21 cellular contexts compared by ENCODE assay signal in the genomic region with DNA sequence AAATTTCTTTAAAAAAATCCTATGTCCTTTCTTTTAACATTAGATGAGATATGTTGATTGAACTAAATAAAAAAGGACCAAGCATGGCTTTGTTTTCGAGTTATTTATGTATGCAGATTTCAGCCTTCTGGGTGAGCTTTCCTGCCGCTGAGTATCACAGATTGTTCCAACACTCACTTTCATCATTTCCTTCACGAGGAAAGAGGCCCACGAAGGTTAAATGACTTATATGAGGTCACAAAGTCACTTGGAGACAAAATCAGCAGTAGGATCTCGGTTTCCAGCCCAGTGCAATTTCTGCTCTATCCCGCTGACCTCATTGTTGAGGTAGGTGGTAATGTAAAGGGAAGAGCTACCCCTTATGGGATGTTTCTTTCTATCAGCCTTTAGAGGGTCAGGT.
A peak's percentile ranks its signal among the peaks of the same experiment; 100 is the strongest.
DNase-seq lines count a peak whose midpoint lies in the region; FAIRE-seq and TF ChIP-seq lines count a peak whose summit lies in the region.
"Had no signal": no experiment of that assay in that cellular context is flagged by ENCODE, and none has a peak within 500 bp of the region (broad histone marks: within the 10 kb centered on the region; RNA-seq: fewer than 3 reads in every experiment).

No MANE protein-coding gene starts in this region.

- H3K4me3 ChIP-seq in HEK293 (ENCODE audit: low read depth, low read length) (no peak overlapping the region), bronchial epithelial cell (ENCODE audit: low read depth, low read length) (no peak overlapping the region), endothelial cell of umbilical vein (replicated peaks in 1 of 3; ENCODE audit: insufficient read depth in 1 of 3, low read depth in 1 of 3, low read length in 3 of 3) (no peak overlapping the region)
- H3K4me3 ChIP-seq: A549; BLaER1 treated with 17β-estradiol and CSF1 and Interleukin-3, amounts not matched to agents 10 nM and 100 nM had no signal

- intact Hi-C loops in endothelial cell of umbilical vein (cut with micrococcal nuclease) = no loop called here

- CTCF ChIA-PET in HEK293 (lab: Yijun Ruan, JAX) = interaction anchor here (1.5 kb wide), 1 partner anchor 30 kb away, joined by 5 read pairs; no protein-coding TSS in a partner anchor
- CTCF ChIA-PET in endothelial cell of umbilical vein (lab: Charles Lee) = interaction anchor here (1.7 kb wide), 1 partner anchor 268 kb away, joined by 4 read pairs; no protein-coding TSS in a partner anchor

- H3K27ac ChIP-seq in HEK293 (ENCODE audit: extremely low read depth, low read depth, low read length) = no peak overlapping the region
- no peak overlapping the region for H3K27ac ChIP-seq in endothelial cell of umbilical vein (ENCODE audit: insufficient read depth, low read depth, low read length)
- H3K27ac ChIP-seq: 22Rv1; A549; BLaER1 treated with 17β-estradiol and CSF1 and Interleukin-3, amounts not matched to agents 10 nM and 100 nM; C4-2B had no signal

- DNase-seq in bronchial epithelial cell (ENCODE audit: low read depth) = no peak
- DNase-seq in endothelial cell of umbilical vein (ENCODE audit: low read depth, low spot score) = peak; percentile 26
- DNase-seq in stimulated activated CD8-positive, alpha-beta memory T cell treated with anti-CD3 and anti-CD28 coated beads, Interleukin-4, amount 100 ng/mL, for 48 hours = no peak
- no peak for DNase-seq in hypothalamus (lab: John Stamatoyannopoulos, UW)
- DNase-seq in epidermal melanocyte (ENCODE audit: insufficient read length, low spot score) = no peak
- DNase-seq: AML-193; Caco-2; Calu3; CD4-positive, alpha-beta T cell; CD8-positive, alpha-beta T cell; DMS79 treated with DMSO at 0.1 percent for 48 hours; GF-D8 had no signal

- no TSS peak for BruUV-seq in endothelial cell of umbilical vein (replicated peaks; lab: Mats Ljungman, UMichigan)

- TF ChIP-seq POLR2A in endothelial cell of umbilical vein (IDR thresholded peaks at IDR 0.05; ENCODE audit: low read depth, low read length) = no peak

- no peak overlapping the region for H2AFZ ChIP-seq in endothelial cell of umbilical vein (ENCODE audit: low read depth, low read length)

- H3K27me3 ChIP-seq in bronchial epithelial cell (ENCODE audit: control insufficient read depth, insufficient read depth, low read length) (no peaks in the 10 kb centered on the region), endothelial cell of umbilical vein (ENCODE audit: control insufficient read depth in 2 of 2, insufficient read depth in 2 of 2, low read length in 2 of 2) (no peaks in the 10 kb centered on the region)
- H3K27me3 ChIP-seq: BLaER1 treated with 17β-estradiol and CSF1 and Interleukin-3, amounts not matched to agents 10 nM and 100 nM had no signal

- H3K4me1 ChIP-seq in HEK293 (ENCODE audit: control insufficient read depth, insufficient read depth, low read length) (no peaks in the 10 kb centered on the region), endothelial cell of umbilical vein (ENCODE audit: control insufficient read depth, extremely low read depth, insufficient read depth, low read length) (no peaks in the 10 kb centered on the region)
- H3K4me1 ChIP-seq: A549; BLaER1 treated with 17β-estradiol and CSF1 and Interleukin-3, amounts not matched to agents 10 nM and 100 nM; Caco-2 had no signal

- dilution Hi-C loops in endothelial cell of umbilical vein (cut with MboI; ENCODE audit: extremely low pct_ligation_motif_present, low sequenced_read_pairs) = no loop called here

- TF ChIP-seq CTCF in HEK293 (tag by site-specific recombination; IDR thresholded peaks at IDR 0.05) (no peak), bronchial epithelial cell (IDR thresholded peaks at IDR 0.05; ENCODE audit: insufficient read depth, low read length, severe bottlenecking) (no peak), endothelial cell of umbilical vein (IDR thresholded peaks at IDR 0.05; ENCODE audit: extremely low read depth in 1 of 2, insufficient read depth in 1 of 2, low read depth in 1 of 2, low read length in 2 of 2) (no peak)

- no peaks in the 10 kb centered on the region for H3K9me3 ChIP-seq in HEK293 (ENCODE audit: control insufficient read depth, insufficient read depth, low read depth, low read length)
- H3K9me3 ChIP-seq in endothelial cell of umbilical vein (replicated peaks; ENCODE audit: control insufficient read depth, insufficient read depth, low read length) = no peaks in the 10 kb centered on the region
- H3K9me3 ChIP-seq: A549; BLaER1 treated with 17β-estradiol and CSF1 and Interleukin-3, amounts not matched to agents 10 nM and 100 nM; Caco-2 had no signal

- H3K9me1 ChIP-seq in endothelial cell of umbilical vein (replicated peaks; ENCODE audit: control insufficient read depth, extremely low read depth, insufficient read depth, low read length) = no peaks in the 10 kb centered on the region

- no peaks in the 10 kb centered on the region for H3K79me2 ChIP-seq in endothelial cell of umbilical vein (ENCODE audit: control insufficient read depth, insufficient read depth, low read length)

- no peaks in the 10 kb centered on the region for H4K20me1 ChIP-seq in endothelial cell of umbilical vein (replicated peaks; ENCODE audit: control insufficient read depth, extremely low read depth, insufficient read depth, low read length)
- H4K20me1 ChIP-seq: BLaER1 treated with 17β-estradiol and CSF1 and Interleukin-3, amounts not matched to agents 10 nM and 100 nM had no signal

- H3K9ac ChIP-seq in endothelial cell of umbilical vein (replicated peaks; ENCODE audit: extremely low read depth, insufficient read depth, low read length) = no peak overlapping the region
- H3K9ac ChIP-seq: BLaER1 treated with 17β-estradiol and CSF1 and Interleukin-3, amounts not matched to agents 10 nM and 100 nM had no signal

- POLR2A ChIA-PET in HEK293 (lab: Yijun Ruan, JAX) (no interaction called here), endothelial cell of umbilical vein (lab: Charles Lee) (no interaction called here)

- no peak overlapping the region for H3K4me2 ChIP-seq in endothelial cell of umbilical vein (ENCODE audit: insufficient read depth, low read length)
- H3K4me2 ChIP-seq: A549; BLaER1 treated with 17β-estradiol and CSF1 and Interleukin-3, amounts not matched to agents 10 nM and 100 nM had no signal

- H3K36me3 ChIP-seq in HEK293 (ENCODE audit: control insufficient read depth in 2 of 2, insufficient read depth in 1 of 2, low read length in 2 of 2) (no peaks in the 10 kb centered on the region; a peak in 1 of 3 replicates), bronchial epithelial cell (ENCODE audit: control insufficient read depth, insufficient read depth, low read length) (no peaks in the 10 kb centered on the region), endothelial cell of umbilical vein (ENCODE audit: control insufficient read depth in 2 of 2, extremely low read depth in 1 of 2, insufficient read depth in 2 of 2, low read length in 2 of 2) (no peaks in the 10 kb centered on the region)
- H3K36me3 ChIP-seq: BLaER1 treated with 17β-estradiol and CSF1 and Interleukin-3, amounts not matched to agents 10 nM and 100 nM had no signal

- peak; percentile 73 for FAIRE-seq in bronchial epithelial cell (lab: Jason Lieb, UNC)
- no peak for FAIRE-seq in endothelial cell of umbilical vein (lab: Jason Lieb, UNC)
- FAIRE-seq: A549, D721Med, G401.6, GM12891, GM19239 had no signal

TF ChIP-seq in HEK293, 187 proteins besides CTCF, POLR2A, EP300 and RAD21:
- TF ChIP-seq ZNF664 (tag by site-specific recombination; IDR thresholded peaks at IDR 0.05) = peak; percentile 68
- TF ChIP-seq, protein P1, sequence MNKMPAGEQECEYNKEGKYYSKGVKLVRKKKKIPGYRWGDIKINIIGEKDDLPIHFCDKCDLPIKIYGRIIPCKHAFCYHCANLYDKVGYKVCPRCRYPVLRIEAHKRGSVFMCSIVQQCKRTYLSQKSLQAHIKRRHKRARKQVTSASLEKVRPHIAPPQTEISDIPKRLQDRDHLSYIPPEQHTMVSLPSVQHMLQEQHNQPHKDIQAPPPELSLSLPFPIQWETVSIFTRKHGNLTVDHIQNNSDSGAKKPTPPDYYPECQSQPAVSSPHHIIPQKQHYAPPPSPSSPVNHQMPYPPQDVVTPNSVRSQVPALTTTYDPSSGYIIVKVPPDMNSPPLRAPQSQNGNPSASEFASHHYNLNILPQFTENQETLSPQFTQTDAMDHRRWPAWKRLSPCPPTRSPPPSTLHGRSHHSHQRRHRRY (tag by site-specific recombination; IDR thresholded peaks at IDR 0.05) = no peak

TF ChIP-seq in endothelial cell of umbilical vein, 7 proteins besides CTCF, POLR2A, EP300 and RAD21:
- TF ChIP-seq MYC (IDR thresholded peaks at IDR 0.05; ENCODE audit: low read depth, low read length) (no peak), GATA2 (IDR thresholded peaks at IDR 0.05; ENCODE audit: insufficient read depth, insufficient read length, low read depth, low read length) (peak; percentile 31)
